In genomic region chr18:21686282-21687105, GRCh38 we compare ENCODE assay signal across 13 cellular contexts. TPM values are rescaled to one million over a fixed set of nuclear protein-coding genes. Genes with fewer than 3 reads are reported as not detected.
A peak's percentile ranks its signal among the peaks of the same experiment; 100 is the strongest.
DNase-seq lines count a peak whose midpoint lies in the region; ATAC-seq, FAIRE-seq and TF ChIP-seq lines count a peak whose summit lies in the region.
"Had no signal": no experiment of that assay in that cellular context is flagged by ENCODE, and none has a peak within 500 bp of the region (broad histone marks: within the 10 kb centered on the region; RNA-seq: fewer than 3 reads in every experiment).

No MANE protein-coding gene starts in this region.

- no peak for FAIRE-seq in frontal cortex (lab: Jason Lieb, UNC)
- FAIRE-seq: bronchial epithelial cell had no signal

- no peak overlapping the region for H3K4me3 Mint-ChIP-seq in immature natural killer cell
- no peak overlapping the region for H3K4me3 Mint-ChIP-seq in Calu3 (ENCODE audit: low read depth, unreplicated experiment)

- in situ Hi-C loops in GM23248 (cut with MboI), result no loop called here

- no peak overlapping the region for H3K9ac ChIP-seq in GM23248
- peak overlapping the region; percentile 51 for H3K9ac ChIP-seq in SU-DHL-6 (ENCODE audit: low read length)

- CTCF ChIA-PET in Calu3 (lab: Charles Lee), result interaction anchor here (1.0 to 1.4 kb wide), 2 partner anchors 11 to 27 kb away, joined by 3 read pairs; no protein-coding TSS in a partner anchor

- intact Hi-C loops in spleen (cut with DNase I; ENCODE audit: low total_unique reads), result no loop called here
- intact Hi-C loops in Calu3 (cut with micrococcal nuclease; ENCODE audit: unreplicated experiment), result no loop called here

- no peaks in the 10 kb centered on the region for H4K20me1 ChIP-seq in GM23248 (ENCODE audit: insufficient read depth)
- H4K20me1 ChIP-seq in SU-DHL-6 (ENCODE audit: low read depth, low read length), result no peaks in the 10 kb centered on the region

- no TSS peak for BruUV-seq in Calu3 (replicated peaks; lab: Mats Ljungman, UMichigan)

- no peak overlapping the region for H3K4me2 ChIP-seq in GM23248 (ENCODE audit: unreplicated experiment)
- peak overlapping the region; percentile 73 for H3K4me2 ChIP-seq in SU-DHL-6 (ENCODE audit: low read depth, low read length, poor library complexity, severe bottlenecking)

- H3F3A ChIP-seq in GM23248 (ENCODE audit: insufficient read depth) (peaks cover 6% of the 10 kb centered on the region; the same call in 1 of the 2 replicates), SU-DHL-6 (ENCODE audit: insufficient read depth) (peaks cover 50% of the 10 kb centered on the region)

- H3K9me2 ChIP-seq in GM23248 (ENCODE audit: insufficient read depth) (no peaks in the 10 kb centered on the region), SU-DHL-6 (replicated peaks; ENCODE audit: insufficient read depth, low read length) (no peaks in the 10 kb centered on the region)

- H3K4me1 ChIP-seq in GM23248 (ENCODE audit: insufficient read depth) (peaks cover 5% of the 10 kb centered on the region), spleen (peaks cover 9 to 54% (median 31%) of the 10 kb centered on the region in 6 donors)

- H3K9me3 ChIP-seq in GM23248 (ENCODE audit: low read depth) (no peaks in the 10 kb centered on the region), SU-DHL-6 (ENCODE audit: insufficient read depth, low read length) (no peaks in the 10 kb centered on the region), spleen (peaks cover 0 to 19% (median 15%) of the 10 kb centered on the region in 8 donors)

- 54 to 56% methylated on average over 8 of the region's 8 CpGs for WGBS in GM23248 (ENCODE audit: low coverage in 1 of 2, low lambda C conversion rate in 2 of 2, missing lambda C conversion rate in 2 of 2), 2 experiments
- whole genome bisulfite sequencing in spleen, 5 donors, result 50 to 66% (median 56%) methylated on average over 8 of the region's 8 CpGs

- H3K27ac Mint-ChIP-seq in immature natural killer cell (peak overlapping the region in 4 of 6 donors; percentile 48 to 74 (median 62)), Calu3 (ENCODE audit: unreplicated experiment) (no peak overlapping the region)

- H3K79me2 ChIP-seq in GM23248 (ENCODE audit: insufficient read depth), result no peaks in the 10 kb centered on the region
- peaks cover 72% of the 10 kb centered on the region for H3K79me2 ChIP-seq in SU-DHL-6 (ENCODE audit: insufficient read depth, low read length)

- H3K9me3 Mint-ChIP-seq in immature natural killer cell, result peaks cover 0 to 6% (median 4%) of the 10 kb centered on the region in 6 donors
- peaks cover 2% of the 10 kb centered on the region for H3K9me3 Mint-ChIP-seq in Calu3 (ENCODE audit: low read depth, unreplicated experiment)

- H3K36me3 ChIP-seq in GM23248 (ENCODE audit: low read depth) (no peaks in the 10 kb centered on the region), SU-DHL-6 (ENCODE audit: low read length) (peaks cover 39% of the 10 kb centered on the region), spleen (peaks cover 0 to 26% (median 6%) of the 10 kb centered on the region in 6 donors)
- H3K36me3 ChIP-seq: ovary had no signal

- ATAC-seq in HG03095 (IDR thresholded peaks at IDR 0.05; ENCODE audit: unreplicated experiment), result no peak

- peaks cover 0 to 3% (median 0%) of the 10 kb centered on the region in 3 donors for H3K27me3 Mint-ChIP-seq in immature natural killer cell (ENCODE audit: low read depth in 3 of 3)
- no peaks in the 10 kb centered on the region for H3K27me3 Mint-ChIP-seq in Calu3 (ENCODE audit: unreplicated experiment)

- no peak overlapping the region for H3K4me3 ChIP-seq in GM23248
- peak overlapping the region; percentile 22 for H3K4me3 ChIP-seq in SU-DHL-6 (ENCODE audit: insufficient read depth, low read length, poor library complexity, severe bottlenecking)
- no peak overlapping the region for H3K4me3 ChIP-seq in spleen
- H3K4me3 ChIP-seq: heart left ventricle, ovary had no signal

- H3K27me3 ChIP-seq in GM23248 (replicated peaks; ENCODE audit: insufficient read depth) (no peaks in the 10 kb centered on the region), SU-DHL-6 (ENCODE audit: low read length) (no peaks in the 10 kb centered on the region), spleen (replicated peaks in 1 of 7) (no peaks in the 10 kb centered on the region)
- H3K27me3 ChIP-seq: heart left ventricle, ovary had no signal

- H3K27ac ChIP-seq in GM23248, result no peak overlapping the region
- peak overlapping the region; percentile 91 for H3K27ac ChIP-seq in SU-DHL-6 (ENCODE audit: low read depth, low read length)
- H3K27ac ChIP-seq in spleen, result peak overlapping the region in 5 of 8 donors; percentile 41 to 56 (median 48)

- no peak for TF ChIP-seq POLR2A in spleen (IDR thresholded peaks at IDR 0.05)

- H2AFZ ChIP-seq in GM23248 (peak overlapping the region; percentile 66), SU-DHL-6 (ENCODE audit: low read depth, low read length, severe bottlenecking) (peak overlapping the region; percentile 5)

- H3K36me3 Mint-ChIP-seq in immature natural killer cell (peaks cover 22 to 30% (median 28%) of the 10 kb centered on the region in 3 donors), Calu3 (ENCODE audit: insufficient read depth, unreplicated experiment) (peaks cover 11% of the 10 kb centered on the region)

- H3K4me1 Mint-ChIP-seq in immature natural killer cell, result peaks cover 8 to 25% of the 10 kb centered on the region in 2 donors
- H3K4me1 Mint-ChIP-seq in Calu3 (ENCODE audit: low read depth, unreplicated experiment), result peaks cover 9% of the 10 kb centered on the region

- TF ChIP-seq CTCF in SU-DHL-6 (IDR thresholded peaks at IDR 0.05; ENCODE audit: insufficient read depth, low read length, poor library complexity, severe bottlenecking), result no peak
- TF ChIP-seq CTCF in spleen (IDR thresholded peaks at IDR 0.05 in 8 of 11, conservative IDR thresholded peaks at IDR 0.05 in 3 of 11), result no peak
- no peak for TF ChIP-seq CTCF in Calu3 (IDR thresholded peaks at IDR 0.05; ENCODE audit: unreplicated experiment)

- peak; percentile 6 for DNase-seq in GM23248
- no peak for DNase-seq in immature natural killer cell
- DNase-seq in spleen, result no peak
- no peak for DNase-seq in frontal cortex (ENCODE audit: low spot score in 2 of 2)
- DNase-seq in germinal center (ENCODE audit: low spot score), result no peak
- DNase-seq in Calu3, result no peak
- DNase-seq: activated CD4-positive, alpha-beta T cell treated with anti-CD3 and anti-CD28 coated beads, Interleukin-2, amount 50 U/mL, for 4 hours; heart left ventricle; NCI-H1105; ovary had no signal

RNA-seq across cellular contexts. Expression of gene ABHD3, which starts 18.1 kb away (rescaled TPM):
- total RNA-seq in GM23248 (2014; rRNA removed; shearing (Covaris generic)), result 2.3 and 3.4 TPM in 2 replicates
- polyA plus RNA-seq in GM23248 (2016; fragmentation: Nextera tagmentation; extraction: Ambion mirVana), result 3.6 and 4.6 TPM in 2 replicates
- polyA plus RNA-seq in immature natural killer cell, result 10 to 100 TPM; 24.4 to 31.2 (median 29.8) TPM
- 10 to 100 TPM; 23.8 to 34.8 (median 29.0) TPM for total RNA-seq in spleen
- polyA plus RNA-seq in spleen, result 10 to 100 TPM; 25.3 to 34.4 (median 25.9) TPM
- total RNA-seq in frontal cortex, result 7.7 TPM
- 43.5 and 45.3 TPM in 2 replicates for total RNA-seq in Calu3 (2022)

RNA-seq across cellular contexts. Expression of gene MIB1, which starts 54.1 kb away (rescaled TPM):
- 39.0 and 45.1 TPM in 2 replicates for total RNA-seq in GM23248 (2014; rRNA removed; shearing (Covaris generic))
- polyA plus RNA-seq in GM23248 (2016; fragmentation: Nextera tagmentation; extraction: Ambion mirVana), result 5.1 TPM in 2 replicates
- 1 to 10 TPM; 1.9 to 6.4 (median 5.0) TPM for polyA plus RNA-seq in immature natural killer cell
- 10 to 100 TPM; 22.0 to 33.3 (median 28.7) TPM for total RNA-seq in spleen
- 1 to 10 TPM; 2.7 to 4.1 (median 3.1) TPM for polyA plus RNA-seq in spleen
- 88.9 TPM for total RNA-seq in frontal cortex
- total RNA-seq in Calu3 (2022), result 33.6 and 35.2 TPM in 2 replicates
